ENCODE assay signal across 14 cellular contexts in the genomic region with DNA sequence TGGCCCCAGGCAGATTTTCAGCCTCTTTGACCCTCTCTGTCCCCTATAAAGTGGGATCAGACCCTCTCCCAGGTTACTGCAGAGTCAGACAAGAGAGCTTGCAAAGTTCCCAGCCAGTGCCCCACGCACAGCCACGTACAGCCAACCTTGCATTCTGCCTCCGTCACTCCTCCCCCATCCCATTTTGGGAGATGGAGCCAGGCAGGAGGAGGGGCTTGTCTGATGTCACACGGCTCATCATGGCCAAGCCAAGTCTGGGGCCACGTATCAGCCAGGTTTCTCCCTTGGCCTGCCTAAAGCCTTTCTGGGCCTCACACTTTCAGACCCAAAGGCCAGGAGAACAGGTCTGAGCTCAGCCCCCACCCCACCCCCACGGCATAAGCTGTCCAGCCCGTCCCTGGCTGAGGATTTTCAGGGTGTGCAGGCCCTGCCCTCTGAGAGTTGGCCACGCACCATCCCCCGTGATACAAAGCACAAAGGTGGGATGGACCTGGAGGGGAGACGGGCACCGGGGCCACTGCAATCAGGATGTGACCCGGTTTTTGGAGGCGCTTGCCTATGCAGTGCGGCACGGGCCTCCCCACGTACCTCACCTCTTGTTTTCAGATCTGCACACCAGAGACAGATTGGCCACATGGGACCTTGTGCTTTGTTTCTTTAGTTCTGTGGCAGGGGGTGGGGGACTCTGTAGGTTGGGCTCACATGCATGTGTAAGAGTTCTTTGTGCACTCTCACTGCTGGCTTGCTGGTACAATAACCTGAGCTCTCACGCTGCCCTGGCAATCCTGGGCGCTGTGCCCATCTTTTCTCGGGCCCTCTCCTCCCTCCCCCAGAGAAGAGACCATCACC. TPM values are rescaled to one million over a fixed set of nuclear protein-coding genes. Genes with fewer than 3 reads are reported as not detected.
"Had no signal": no experiment of that assay in that cellular context is flagged by ENCODE, and none has a peak within 500 bp of the region (broad histone marks: within the 10 kb centered on the region; RNA-seq: fewer than 3 reads in every experiment).

No MANE protein-coding gene starts in this region.

- H3K9ac ChIP-seq: parathyroid adenoma had no signal

- H3K9me3 ChIP-seq: esophagus squamous epithelium, SJCRH30, transverse colon had no signal

- H3K4me1 ChIP-seq: parathyroid adenoma, SJCRH30, transverse colon had no signal

- DNase-seq: activated CD8-positive, alpha-beta memory T cell treated with anti-CD3 and anti-CD28 coated beads for 24 hours; activated effector memory CD4-positive, alpha-beta T cell treated with anti-CD3 and anti-CD28 coated beads, Interleukin-2, amount 50 U/mL, for 16 hours; activated T-cell treated with anti-CD3 and anti-CD28 coated beads, Interleukin-2, amount 50 U/mL, for 1 hour; anterior cingulate cortex; esophagus squamous epithelium; head of caudate nucleus; retina; SJCRH30; small intestine; T1000; transverse colon had no signal

- H3K36me3 ChIP-seq: SJCRH30, transverse colon had no signal

- H3K27me3 ChIP-seq: esophagus squamous epithelium, SJCRH30, transverse colon had no signal

- H3K4me3 ChIP-seq: esophagus squamous epithelium, SJCRH30, transverse colon had no signal

- H2AFZ ChIP-seq: parathyroid adenoma had no signal

- H3K36me3 Mint-ChIP-seq: activated naive CD4-positive, alpha-beta T cell treated with anti-CD3 and anti-CD28 coated beads, Interleukin-2, amount 50 U/mL, for 72 hours had no signal

- H3K27ac ChIP-seq: esophagus squamous epithelium, parathyroid adenoma, SJCRH30, transverse colon, VCaP had no signal

- H3K9me3 Mint-ChIP-seq: activated naive CD4-positive, alpha-beta T cell treated with anti-CD3 and anti-CD28 coated beads, Interleukin-2, amount 50 U/mL, for 72 hours had no signal

RNA-seq across cellular contexts. Expression of a gene that starts 57.7 kb away (rescaled TPM):
- total RNA-seq: SJCRH30, transverse colon had no signal
